Comparison of ENCODE assay signal across 14 cellular contexts in genomic region chr11:73578786-73579185, GRCh38. TPM values are rescaled to one million over a fixed set of nuclear protein-coding genes. Genes with fewer than 3 reads are reported as not detected.
A peak's percentile ranks its signal among the peaks of the same experiment; 100 is the strongest.
DNase-seq lines count a peak whose midpoint lies in the region; ATAC-seq and TF ChIP-seq lines count a peak whose summit lies in the region.
"Had no signal": no experiment of that assay in that cellular context is flagged by ENCODE, and none has a peak within 500 bp of the region (broad histone marks: within the 10 kb centered on the region; RNA-seq: fewer than 3 reads in every experiment).

No MANE protein-coding gene starts in this region.

- no peak for TF ChIP-seq RAD21 in IMR-90 (IDR thresholded peaks at IDR 0.05; ENCODE audit: low read length)

- no peak overlapping the region for H3K4ac ChIP-seq in IMR-90 (ENCODE audit: low read depth, low read length)

- H3K27me3 ChIP-seq in IMR-90 (ENCODE audit: control insufficient read depth, insufficient read depth, low read length): no peaks in the 10 kb centered on the region
- H3K27me3 ChIP-seq in HAP-1 (ENCODE audit: low read depth): no peaks in the 10 kb centered on the region
- H3K27me3 ChIP-seq: foreskin keratinocyte, uterus had no signal

- intact Hi-C loops in activated CD4-positive, alpha-beta memory T cell treated with anti-CD3 and anti-CD28 coated beads for 36 hours (cut with micrococcal nuclease): loop anchor here (1.0 to 2.0 kb wide), 3 partner anchors 20 to 150 kb away; partner anchors contain the start of gene FAM168A
- intact Hi-C loops in IMR-90 (cut with micrococcal nuclease) (no loop called here), natural killer cell (cut with micrococcal nuclease) (no loop called here)

- H4K8ac ChIP-seq in IMR-90 (ENCODE audit: low read depth in 2 of 2, low read length in 2 of 2): no peak overlapping the region

- H3K27me3 Mint-ChIP-seq in activated CD4-positive, alpha-beta memory T cell treated with anti-CD3 and anti-CD28 coated beads for 36 hours: no peaks in the 10 kb centered on the region
- H3K27me3 Mint-ChIP-seq in activated CD4-positive, alpha-beta memory T cell treated with anti-CD3 and anti-CD28 coated beads, Interleukin-2, amount 10 ng/mL, durations not matched to agents 7 days and 5 days: no peaks in the 10 kb centered on the region
- no peaks in the 10 kb centered on the region for H3K27me3 Mint-ChIP-seq in T-helper 2 cell treated with Interferon-gamma antibody and Interleukin-4, amounts not matched to agents 5 μg/mL and 100 μg/mL, for 36 hours (ENCODE audit: low read depth)
- H3K27me3 Mint-ChIP-seq in natural killer cell (ENCODE audit: low read depth in 2 of 2) (no peaks in the 10 kb centered on the region), WTC11 (ENCODE audit: low read depth) (no peaks in the 10 kb centered on the region)
- H3K27me3 Mint-ChIP-seq: B cell had no signal

- no peak overlapping the region for H2AFZ ChIP-seq in IMR-90 (replicated peaks; ENCODE audit: low read length, poor library complexity)

- TF ChIP-seq CTCF in IMR-90 (conservative IDR thresholded peaks at IDR 0.05; ENCODE audit: low read depth, low read length): no peak
- TF ChIP-seq CTCF in natural killer cell (IDR thresholded peaks at IDR 0.05): no peak
- TF ChIP-seq CTCF in WTC11 (IDR thresholded peaks at IDR 0.05): no peak

- no peak overlapping the region for H3K27ac ChIP-seq in IMR-90 (ENCODE audit: insufficient read depth, low read length)
- H3K27ac ChIP-seq: foreskin keratinocyte, skin epidermis, uterus had no signal

- CTCF ChIA-PET in activated CD4-positive, alpha-beta memory T cell treated with anti-CD3 and anti-CD28 coated beads for 36 hours (lab: Charles Lee): interaction anchor here (0.9 to 1.0 kb wide), 3 partner anchors 9 to 227 kb away, joined by 3 read pairs; no protein-coding TSS in a partner anchor
- CTCF ChIA-PET in activated CD4-positive, alpha-beta memory T cell treated with anti-CD3 and anti-CD28 coated beads, Interleukin-2, amount 10 ng/mL, durations not matched to agents 7 days and 5 days (lab: Charles Lee): interaction anchor here (1.7 kb wide), 1 partner anchor 82 kb away, joined by 4 read pairs; no protein-coding TSS in a partner anchor
- CTCF ChIA-PET in IMR-90 (lab: Yijun Ruan, JAX) (interaction anchor here (0.7 to 1.1 kb wide), 2 partner anchors 100 to 158 kb away, joined by 3 to 5 read pairs; no protein-coding TSS in a partner anchor), WTC11 (lab: Charles Lee) (interaction anchor here (0.7 to 2.0 kb wide), 3 partner anchors 47 to 82 kb away, joined by 4 to 7 read pairs (median 5); no protein-coding TSS in a partner anchor)

- no peak overlapping the region for H2BK15ac ChIP-seq in IMR-90 (ENCODE audit: low read depth, low read length)

- H2BK5ac ChIP-seq in IMR-90 (ENCODE audit: low read depth, low read length, poor library complexity, severe bottlenecking): no peak overlapping the region

- no peak overlapping the region for H3K23ac ChIP-seq in IMR-90 (ENCODE audit: low read depth, low read length)

- peak; percentile 29 for DNase-seq in activated CD4-positive, alpha-beta memory T cell treated with anti-CD3 and anti-CD28 coated beads for 36 hours
- no peak for DNase-seq in activated CD4-positive, alpha-beta memory T cell treated with anti-CD3 and anti-CD28 coated beads, Interleukin-2, amount 10 ng/mL, durations not matched to agents 7 days and 5 days
- DNase-seq in IMR-90 (no peak), natural killer cell (no peak), HAP-1 (ENCODE audit: low spot score in 2 of 2) (no peak), WTC11 (ENCODE audit: low spot score) (no peak), D341Med (ENCODE audit: low spot score) (no peak)
- peak; percentile 18 for DNase-seq in T-helper 2 cell treated with Interferon-gamma antibody and Interleukin-4, amounts not matched to agents 5 μg/mL and 100 μg/mL, for 36 hours (ENCODE audit: low spot score)
- DNase-seq: cortex of kidney, foreskin keratinocyte, kidney glomerular epithelial cell, uterus had no signal

- H3K36me3 Mint-ChIP-seq in activated CD4-positive, alpha-beta memory T cell treated with anti-CD3 and anti-CD28 coated beads for 36 hours: peaks cover 10% of the 10 kb centered on the region
- H3K36me3 Mint-ChIP-seq in activated CD4-positive, alpha-beta memory T cell treated with anti-CD3 and anti-CD28 coated beads, Interleukin-2, amount 10 ng/mL, durations not matched to agents 7 days and 5 days (ENCODE audit: low read depth): peaks cover 17% of the 10 kb centered on the region
- H3K36me3 Mint-ChIP-seq in T-helper 2 cell treated with Interferon-gamma antibody and Interleukin-4, amounts not matched to agents 5 μg/mL and 100 μg/mL, for 36 hours (ENCODE audit: low read depth): peaks cover 19% of the 10 kb centered on the region
- H3K36me3 Mint-ChIP-seq in natural killer cell (no peaks in the 10 kb centered on the region), WTC11 (peaks cover 6% of the 10 kb centered on the region; the same call in 1 of the 2 replicates)

- H3K9me1 ChIP-seq in IMR-90 (ENCODE audit: insufficient read depth, low read length): peaks cover 2% of the 10 kb centered on the region; the same call in 1 of the 2 replicates

- no peak overlapping the region for H3K9ac ChIP-seq in IMR-90 (ENCODE audit: low read depth, low read length)

- H3K18ac ChIP-seq in IMR-90 (ENCODE audit: low read depth, low read length): no peak overlapping the region

- H2AK9ac ChIP-seq in IMR-90 (replicated peaks; ENCODE audit: low read depth, low read length, poor library complexity): no peak overlapping the region

- no peak for TF ChIP-seq POLR2A in IMR-90 (IDR thresholded peaks at IDR 0.05; ENCODE audit: low read depth, low read length)

- BruUV-seq in IMR-90 (replicated peaks; lab: Mats Ljungman, UMichigan): no TSS peak

- H4K20me1 ChIP-seq in IMR-90 (ENCODE audit: insufficient read depth, low read length): peaks cover 19% of the 10 kb centered on the region

- 0 out of 2 replicates have a peak overlapping the region, but pooled peaks have one; percentile 4 for H3K4me2 ChIP-seq in IMR-90 (ENCODE audit: low read depth, low read length)

- peaks cover 6% of the 10 kb centered on the region for H3K4me1 ChIP-seq in IMR-90 (ENCODE audit: control insufficient read depth, insufficient read depth, low read length)
- H3K4me1 ChIP-seq in HAP-1: peaks cover 30% of the 10 kb centered on the region
- H3K4me1 ChIP-seq: foreskin keratinocyte, uterus had no signal

- in situ Hi-C loops in IMR-90 (cut with MboI; ENCODE audit: low sequenced_read_pairs) (no loop called here), HAP-1 (cut with MboI; ENCODE audit: low sequenced_read_pairs) (no loop called here)

- H2BK20ac ChIP-seq in IMR-90 (ENCODE audit: low read depth, low read length): no peak overlapping the region

- no peaks in the 10 kb centered on the region for H3K9me3 ChIP-seq in IMR-90 (ENCODE audit: control insufficient read depth, insufficient read depth, low read length)
- no peaks in the 10 kb centered on the region for H3K9me3 ChIP-seq in HAP-1
- H3K9me3 ChIP-seq: uterus had no signal

- peaks cover 26% of the 10 kb centered on the region for H3K4me1 Mint-ChIP-seq in activated CD4-positive, alpha-beta memory T cell treated with anti-CD3 and anti-CD28 coated beads for 36 hours (ENCODE audit: low read depth)
- peaks cover 15% of the 10 kb centered on the region for H3K4me1 Mint-ChIP-seq in activated CD4-positive, alpha-beta memory T cell treated with anti-CD3 and anti-CD28 coated beads, Interleukin-2, amount 10 ng/mL, durations not matched to agents 7 days and 5 days
- H3K4me1 Mint-ChIP-seq in T-helper 2 cell treated with Interferon-gamma antibody and Interleukin-4, amounts not matched to agents 5 μg/mL and 100 μg/mL, for 36 hours (ENCODE audit: low read depth): peaks cover 14% of the 10 kb centered on the region
- peaks cover 13 to 28% of the 10 kb centered on the region in 2 donors for H3K4me1 Mint-ChIP-seq in natural killer cell
- peaks cover 28% of the 10 kb centered on the region for H3K4me1 Mint-ChIP-seq in WTC11

- no peaks in the 10 kb centered on the region for H3K9me3 Mint-ChIP-seq in activated CD4-positive, alpha-beta memory T cell treated with anti-CD3 and anti-CD28 coated beads for 36 hours
- no peaks in the 10 kb centered on the region for H3K9me3 Mint-ChIP-seq in activated CD4-positive, alpha-beta memory T cell treated with anti-CD3 and anti-CD28 coated beads, Interleukin-2, amount 10 ng/mL, durations not matched to agents 7 days and 5 days
- peaks cover 10% of the 10 kb centered on the region for H3K9me3 Mint-ChIP-seq in T-helper 2 cell treated with Interferon-gamma antibody and Interleukin-4, amounts not matched to agents 5 μg/mL and 100 μg/mL, for 36 hours
- no peaks in the 10 kb centered on the region for H3K9me3 Mint-ChIP-seq in natural killer cell
- peaks cover 4% of the 10 kb centered on the region; the same call in 1 of the 2 replicates for H3K9me3 Mint-ChIP-seq in WTC11

- H3K27ac Mint-ChIP-seq in activated CD4-positive, alpha-beta memory T cell treated with anti-CD3 and anti-CD28 coated beads for 36 hours: peak overlapping the region; percentile 52
- no peak overlapping the region for H3K27ac Mint-ChIP-seq in activated CD4-positive, alpha-beta memory T cell treated with anti-CD3 and anti-CD28 coated beads, Interleukin-2, amount 10 ng/mL, durations not matched to agents 7 days and 5 days
- no peak overlapping the region for H3K27ac Mint-ChIP-seq in T-helper 2 cell treated with Interferon-gamma antibody and Interleukin-4, amounts not matched to agents 5 μg/mL and 100 μg/mL, for 36 hours
- H3K27ac Mint-ChIP-seq in natural killer cell (peak overlapping the region; percentile 11 to 14), WTC11 (no peak overlapping the region)
- H3K27ac Mint-ChIP-seq: B cell had no signal

- H3K56ac ChIP-seq in IMR-90 (ENCODE audit: extremely low read depth, insufficient read depth, low read length): no peak overlapping the region

- POLR2A ChIA-PET in activated CD4-positive, alpha-beta memory T cell treated with anti-CD3 and anti-CD28 coated beads for 36 hours (lab: Charles Lee): interaction anchor here (1.1 kb wide), 1 partner anchor 40 kb away, joined by 3 read pairs; no protein-coding TSS in a partner anchor
- POLR2A ChIA-PET in activated CD4-positive, alpha-beta memory T cell treated with anti-CD3 and anti-CD28 coated beads, Interleukin-2, amount 10 ng/mL, durations not matched to agents 7 days and 5 days (lab: Charles Lee): no interaction called here
- POLR2A ChIA-PET in IMR-90 (lab: Charles Lee; ENCODE audit: unreplicated experiment): no interaction called here
- POLR2A ChIA-PET in WTC11 (lab: Charles Lee): no interaction called here

- H3K79me1 ChIP-seq in IMR-90 (ENCODE audit: low read depth in 1 of 2, low read length in 2 of 2): peaks cover 30 to 48% of the 10 kb centered on the region in 2 experiments

- no peak overlapping the region for H4K5ac ChIP-seq in IMR-90 (ENCODE audit: low read depth, low read length)

- H3K4me3 ChIP-seq in IMR-90 (ENCODE audit: insufficient read depth, low read depth, low read length) (no peak overlapping the region), HAP-1 (no peak overlapping the region)
- H3K4me3 ChIP-seq: skin epidermis, uterus had no signal

- H3K36me3 ChIP-seq in IMR-90 (ENCODE audit: control insufficient read depth, insufficient read depth, low read length) (no peaks in the 10 kb centered on the region), HAP-1 (replicated peaks) (no peaks in the 10 kb centered on the region)
- H3K36me3 ChIP-seq: uterus had no signal

- no peak overlapping the region for H2AK5ac ChIP-seq in IMR-90 (ENCODE audit: low read depth, low read length)

- dilution Hi-C loops in IMR-90 (cut with HindIII; ENCODE audit: low sequenced_read_pairs, unreplicated experiment): no loop called here

- no peak overlapping the region for H4K91ac ChIP-seq in IMR-90 (ENCODE audit: insufficient read depth, low read depth, low read length)

- no peak overlapping the region for H3K4me3 Mint-ChIP-seq in activated CD4-positive, alpha-beta memory T cell treated with anti-CD3 and anti-CD28 coated beads for 36 hours
- H3K4me3 Mint-ChIP-seq in activated CD4-positive, alpha-beta memory T cell treated with anti-CD3 and anti-CD28 coated beads, Interleukin-2, amount 10 ng/mL, durations not matched to agents 7 days and 5 days: no peak overlapping the region
- no peak overlapping the region for H3K4me3 Mint-ChIP-seq in T-helper 2 cell treated with Interferon-gamma antibody and Interleukin-4, amounts not matched to agents 5 μg/mL and 100 μg/mL, for 36 hours
- H3K4me3 Mint-ChIP-seq in natural killer cell: no peak overlapping the region
- no peak overlapping the region for H3K4me3 Mint-ChIP-seq in WTC11
- H3K4me3 Mint-ChIP-seq: B cell had no signal

- H3K14ac ChIP-seq in IMR-90 (replicated peaks; ENCODE audit: low read depth, low read length): no peak overlapping the region

- H2BK120ac ChIP-seq in IMR-90 (ENCODE audit: low read depth, low read length): no peak overlapping the region

- no peak for ATAC-seq in IMR-90 (ENCODE audit: low read depth)
- ATAC-seq in natural killer cell: peak; percentile 47 to 71 (median 59)
- no peak for ATAC-seq in WTC11
- ATAC-seq: foreskin keratinocyte had no signal

RNA-seq across cellular contexts. Expression of gene FAM168A, which starts 19.1 kb away (rescaled TPM):
- total RNA-seq in activated CD4-positive, alpha-beta memory T cell treated with anti-CD3 and anti-CD28 coated beads for 36 hours: 10 to 100 TPM; 12.2 TPM
- total RNA-seq in activated CD4-positive, alpha-beta memory T cell treated with anti-CD3 and anti-CD28 coated beads, Interleukin-2, amount 10 ng/mL, durations not matched to agents 7 days and 5 days: 10 to 100 TPM; 22.2 to 24.0 TPM
- total RNA-seq in IMR-90 (2012; rRNA removed): 13.1 and 13.6 TPM in 2 replicates
- 22.8 and 25.9 TPM in 2 replicates for polyA plus RNA-seq in IMR-90 (2012; rRNA removed)
- 6.5 and 14.4 TPM in 2 replicates for polyA plus RNA-seq in IMR-90 (2012; cell fraction: cytosol; rRNA removed)
- 38.0 and 40.8 TPM in 2 replicates for polyA plus RNA-seq in IMR-90 (2012; cell fraction: nucleus; rRNA removed; ENCODE audit: low replicate concordance)
- 10 to 100 TPM; 27.4 to 39.8 (median 30.4) TPM for total RNA-seq in natural killer cell
- 23.6 to 25.9 TPM (median 24.2 TPM) in 3 replicates for total RNA-seq in WTC11 (2021)

Comparison
In these comparisons a context has a peak if more than half of its experiments do, and no peak if none do; other contexts are left out.
1. DNase-seq: peak in activated CD4-positive, alpha-beta memory T cell treated with anti-CD3 and anti-CD28 coated beads for 36 hours (single experiment) and T-helper 2 cell treated with Interferon-gamma antibody and Interleukin-4, amounts not matched to agents 5 μg/mL and 100 μg/mL, for 36 hours (single experiment); none in activated CD4-positive, alpha-beta memory T cell treated with anti-CD3 and anti-CD28 coated beads, Interleukin-2, amount 10 ng/mL, durations not matched to agents 7 days and 5 days (single experiment), IMR-90 (single experiment), natural killer cell (single experiment), HAP-1 (0 of 2), WTC11 (single experiment) and D341Med (single experiment).
2. H3K27ac Mint-ChIP-seq: peak in activated CD4-positive, alpha-beta memory T cell treated with anti-CD3 and anti-CD28 coated beads for 36 hours (single experiment) and natural killer cell (2 of 2); none in activated CD4-positive, alpha-beta memory T cell treated with anti-CD3 and anti-CD28 coated beads, Interleukin-2, amount 10 ng/mL, durations not matched to agents 7 days and 5 days (single experiment), T-helper 2 cell treated with Interferon-gamma antibody and Interleukin-4, amounts not matched to agents 5 μg/mL and 100 μg/mL, for 36 hours (single experiment) and WTC11 (single experiment).
3. ATAC-seq: peak in natural killer cell (3 of 3); none in IMR-90 (single experiment) and WTC11 (single experiment).